21 cellular contexts compared by ENCODE assay signal in the genomic region with DNA sequence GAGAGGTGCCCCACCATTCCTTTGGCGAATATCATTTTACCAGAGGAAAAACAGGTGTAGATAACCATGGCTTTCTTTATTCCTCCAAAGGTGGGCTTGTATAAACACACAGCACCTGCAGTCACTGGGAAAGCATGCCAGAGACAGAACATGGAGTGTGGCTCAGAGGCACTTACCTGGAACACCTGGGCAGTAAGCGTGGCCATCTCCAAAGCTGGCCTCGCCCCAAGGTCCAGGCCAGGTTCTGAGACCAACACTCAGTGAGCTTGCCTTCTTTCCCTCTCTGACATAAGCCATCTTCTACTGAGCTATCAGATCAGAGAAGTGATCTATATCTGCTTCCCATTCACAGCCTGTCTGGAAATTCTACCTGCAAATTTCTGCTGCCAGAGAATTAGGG.
"Had no signal": no experiment of that assay in that cellular context is flagged by ENCODE, and none has a peak within 500 bp of the region (broad histone marks: within the 10 kb centered on the region; RNA-seq: fewer than 3 reads in every experiment).

No MANE protein-coding gene starts in this region.

- H3K4me3 ChIP-seq: MG63 had no signal

- H3K9ac ChIP-seq: SK-N-SH had no signal

- H3K27me3 ChIP-seq: MG63 had no signal

- ATAC-seq: Panc1, PC-3, T-cell had no signal

- H3K9me3 ChIP-seq: MG63, SK-N-SH had no signal

- H3K4me2 ChIP-seq: SK-N-SH had no signal

- H3K36me3 ChIP-seq: MG63 had no signal

- H3K27ac ChIP-seq: RWPE1 had no signal

- DNase-seq: IMR-90; Karpas-422; KG1; MG63; NCI-H1105 treated with DMSO at 0.1 percent for 48 hours; NCI-H1417 treated with DMSO at 0.1 percent for 48 hours; NCI-H146; NCI-H1694 treated with DMSO at 0.1 percent for 48 hours; NCI-H1930; NCI-H2227 treated with DMSO at 0.1 percent for 48 hours; NCI-H524; NCI-H526 treated with DMSO at 0.1 percent for 48 hours; NCI-H748 treated with DMSO at 0.1 percent for 48 hours; NK-92 treated with Interleukin-12 subunit alpha and Interleukin-12 subunit beta, amount 100 ng/mL, for 24 hours; PC-3; SHP77; SK-N-SH; SW 1271; T-cell had no signal
